ENCODE assay signal across 12 cellular contexts in the genomic region with DNA sequence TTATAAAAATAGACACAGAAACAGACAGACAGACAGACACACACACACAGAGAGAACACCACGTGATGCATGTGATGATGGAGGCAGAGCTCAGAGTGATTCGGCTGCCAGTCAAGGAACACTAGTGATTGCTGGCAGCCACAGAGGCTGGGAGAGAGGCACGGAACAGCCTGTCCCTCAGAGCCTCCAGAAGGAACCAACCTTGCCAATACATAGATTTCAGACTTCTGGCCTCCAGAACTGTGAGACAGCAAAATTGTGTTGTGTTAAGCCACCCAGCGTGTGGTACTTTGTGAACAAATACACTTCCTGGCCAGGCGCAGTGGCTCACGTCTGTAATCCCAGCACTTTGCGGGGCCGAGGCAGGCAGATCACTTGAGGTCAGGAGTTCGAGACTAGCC. TPM values are rescaled to one million over a fixed set of nuclear protein-coding genes. Genes with fewer than 3 reads are reported as not detected.
DNase-seq lines count a peak whose midpoint lies in the region; ATAC-seq and TF ChIP-seq lines count a peak whose summit lies in the region.
"Had no signal": no experiment of that assay in that cellular context is flagged by ENCODE, and none has a peak within 500 bp of the region (broad histone marks: within the 10 kb centered on the region; RNA-seq: fewer than 3 reads in every experiment).

No MANE protein-coding gene starts in this region.

- H3K27ac ChIP-seq in gastrocnemius medialis, result peak overlapping the region; percentile 79 to 95 (median 84)

- ATAC-seq in gastrocnemius medialis, result peak; percentile 89 to 91
- ATAC-seq in GM19328 (IDR thresholded peaks at IDR 0.05; ENCODE audit: unreplicated experiment), result no peak
- ATAC-seq: natural killer cell had no signal

- intact Hi-C loops in gastrocnemius medialis (cut with DNase I; ENCODE audit: low total_unique reads), result no loop called here

- peaks cover 14 to 47% of the 10 kb centered on the region in 2 donors for H3K4me1 ChIP-seq in gastrocnemius medialis

- no peak for TF ChIP-seq CTCF in gastrocnemius medialis (IDR thresholded peaks at IDR 0.05 in 4 of 5, conservative IDR thresholded peaks at IDR 0.05 in 1 of 5)

- in situ Hi-C loops in gastrocnemius medialis (cut with MboI; ENCODE audit: low sequenced_read_pairs in 4 of 4), result no loop called here

- H3K27me3 ChIP-seq in gastrocnemius medialis, result no peaks in the 10 kb centered on the region

- H3K9me3 ChIP-seq in gastrocnemius medialis, result no peaks in the 10 kb centered on the region

- no peaks in the 10 kb centered on the region for H3K36me3 ChIP-seq in gastrocnemius medialis

- TF ChIP-seq POLR2A in gastrocnemius medialis (IDR thresholded peaks at IDR 0.05), result peak; percentile 15 to 29

- DNase-seq in EH (ENCODE audit: low read depth), result peak; percentile 29
- peak; percentile 58 for DNase-seq in cerebellar cortex (ENCODE audit: low spot score)
- DNase-seq in kidney glomerular epithelial cell (lab: John Stamatoyannopoulos, UW), result peak; percentile 33
- peak; percentile 92 to 95 for DNase-seq in gastrocnemius medialis
- DNase-seq in NCI-H2227 (lab: John Stamatoyannopoulos, UW; ENCODE audit: unreplicated experiment), result no peak
- no peak for DNase-seq in NCI-H2171 (lab: John Stamatoyannopoulos, UW)
- DNase-seq in UCSD-AML1 (lab: John Stamatoyannopoulos, UW; ENCODE audit: unreplicated experiment), result no peak
- DNase-seq: activated gamma-delta T cell, DMS79, natural killer cell, OCI-M1 had no signal

- H3K4me3 ChIP-seq in gastrocnemius medialis, result no peak overlapping the region

RNA-seq across cellular contexts. Expression of gene PARD6B, which starts 9.5 kb away (rescaled TPM):
- 10 to 100 TPM in 1 of 4 donors, 1 to 10 TPM in 2, under 1 TPM in 1; 0.72 to 15.3 (median 2.3) TPM for total RNA-seq in gastrocnemius medialis

RNA-seq across cellular contexts. Expression of gene RIPOR3, which starts 30.5 kb away (rescaled TPM):
- 10 to 100 TPM in 1 of 4 donors, 1 to 10 TPM in 3; 5.3 to 12.5 (median 8.2) TPM for total RNA-seq in gastrocnemius medialis

Comparison
In these comparisons a context has a peak if more than half of its experiments do, and no peak if none do; other contexts are left out.
1. DNase-seq: peak in EH (single experiment), cerebellar cortex (single experiment), kidney glomerular epithelial cell (single experiment) and gastrocnemius medialis (2 of 2); none in NCI-H2227 (single experiment), NCI-H2171 (single experiment) and UCSD-AML1 (single experiment).